31 cellular contexts compared by ENCODE assay signal in genomic region chr3:63819151-63819398, GRCh38. TPM values are rescaled to one million over a fixed set of nuclear protein-coding genes. Genes with fewer than 3 reads are reported as not detected.
"Had no signal": no experiment of that assay in that cellular context is flagged by ENCODE, and none has a peak within 500 bp of the region (broad histone marks: within the 10 kb centered on the region; RNA-seq: fewer than 3 reads in every experiment).

C3orf49 (plus strand) TSS chr3:63819299; CDS start chr3:63819472, 173 bp downstream.

- H3K27ac ChIP-seq: colonic mucosa, epithelial cell of prostate, foreskin keratinocyte, gastroesophageal sphincter, heart left ventricle, left lung, pancreas, right atrium auricular region, spleen, thoracic aorta, tibial nerve, upper lobe of right lung, uterus had no signal

- H3K36me3 ChIP-seq: colonic mucosa, gastroesophageal sphincter, heart left ventricle, left lung, pancreas, right atrium auricular region, spleen, thoracic aorta, upper lobe of right lung, uterus had no signal

- H3K4me3 Mint-ChIP-seq: dendritic cell treated with granulocyte-macrophage colony-stimulating factor and Interleukin-4, amounts not matched to agents 40 ng/mL and 50 ng/mL, for 4 days; endodermal cell; natural killer cell; stimulated activated memory B cell treated with anti-CD40 and anti-IgM and Interleukin-4, amounts not matched to agents 10 μg/mL and 1 μg/mL and 100 μg/mL, for 72 hours had no signal

- H3K27me3 ChIP-seq: colonic mucosa, foreskin keratinocyte, gastroesophageal sphincter, heart left ventricle, left lung, pancreas, right atrium auricular region, spleen, tibial nerve, upper lobe of right lung, uterus had no signal

- H3K27me3 Mint-ChIP-seq: dendritic cell treated with granulocyte-macrophage colony-stimulating factor and Interleukin-4, amounts not matched to agents 40 ng/mL and 50 ng/mL, for 4 days; progenitor cell of endocrine pancreas; stimulated activated memory B cell treated with anti-CD40 and anti-IgM and Interleukin-4, amounts not matched to agents 10 μg/mL and 1 μg/mL and 100 μg/mL, for 72 hours had no signal

- ATAC-seq: gastroesophageal sphincter; stimulated activated memory B cell treated with anti-CD40 and anti-IgM and Interleukin-4, amounts not matched to agents 10 μg/mL and 1 μg/mL and 100 μg/mL, for 72 hours; stimulated activated naive CD8-positive, alpha-beta T cell treated with anti-CD3 and anti-CD28 coated beads, Interleukin-15, Interleukin-2, amounts not matched to agents 100 U/mL and 50 U/mL, for 24 hours had no signal

- H3K4me1 ChIP-seq: colonic mucosa, pancreas, right atrium auricular region, tibial nerve, uterus had no signal

- DNase-seq: spleen, upper lobe of right lung had no signal

- H3K4me3 ChIP-seq: colonic mucosa, gastroesophageal sphincter, heart left ventricle, left lung, pancreas, right atrium auricular region, spleen, thoracic aorta, tibial nerve, upper lobe of right lung, uterus had no signal

- H3K9me3 Mint-ChIP-seq: dendritic cell treated with granulocyte-macrophage colony-stimulating factor and Interleukin-4, amounts not matched to agents 40 ng/mL and 50 ng/mL, for 4 days; endodermal cell; natural killer cell; stimulated activated memory B cell treated with anti-CD40 and anti-IgM and Interleukin-4, amounts not matched to agents 10 μg/mL and 1 μg/mL and 100 μg/mL, for 72 hours had no signal

- H3K9me3 ChIP-seq: colonic mucosa, gastroesophageal sphincter, heart left ventricle, left lung, pancreas, right atrium auricular region, spleen, thoracic aorta, tibial nerve, upper lobe of right lung, uterus had no signal

- H3K27ac Mint-ChIP-seq: dendritic cell treated with granulocyte-macrophage colony-stimulating factor and Interleukin-4, amounts not matched to agents 40 ng/mL and 50 ng/mL, for 4 days; endodermal cell; natural killer cell; progenitor cell of endocrine pancreas; stimulated activated memory B cell treated with anti-CD40 and anti-IgM and Interleukin-4, amounts not matched to agents 10 μg/mL and 1 μg/mL and 100 μg/mL, for 72 hours had no signal

- H3K4me1 Mint-ChIP-seq: stimulated activated memory B cell treated with anti-CD40 and anti-IgM and Interleukin-4, amounts not matched to agents 10 μg/mL and 1 μg/mL and 100 μg/mL, for 72 hours had no signal

- H3K36me3 Mint-ChIP-seq: natural killer cell had no signal

RNA-seq across cellular contexts. Expression of gene C3orf49, which starts in this region (rescaled TPM):
- total RNA-seq: chondrocyte, colonic mucosa, endodermal cell, esophagus mucosa, foreskin keratinocyte, gastroesophageal sphincter, heart left ventricle, kidney epithelial cell, left cardiac atrium, left lung, lower leg skin, lung microvascular endothelial cell, mesenteric fat pad, myocyte, natural killer cell, occipital lobe, pancreas, progenitor cell of endocrine pancreas, right atrium auricular region, sciatic nerve, skeletal muscle tissue, spleen, thoracic aorta, tibial nerve, upper lobe of right lung, uterus had no signal
- polyA plus RNA-seq: foreskin keratinocyte, heart left ventricle, neural cell, pancreas, spleen had no signal
